ENCODE assay signal across 20 cellular contexts in genomic region chr2:81194581-81194980, GRCh38.
A peak's percentile ranks its signal among the peaks of the same experiment; 100 is the strongest.
DNase-seq lines count a peak whose midpoint lies in the region; FAIRE-seq and TF ChIP-seq lines count a peak whose summit lies in the region.
"Had no signal": no experiment of that assay in that cellular context is flagged by ENCODE, and none has a peak within 500 bp of the region (broad histone marks: within the 10 kb centered on the region; RNA-seq: fewer than 3 reads in every experiment).

No MANE protein-coding gene starts in this region.

- H3K27ac ChIP-seq in kidney (ENCODE audit: low read depth in 2 of 2, low read length in 2 of 2), result no peak overlapping the region
- no peak overlapping the region for H3K27ac ChIP-seq in caudate nucleus (ENCODE audit: low read depth, low read length)

- no peak overlapping the region for H3K4me3 ChIP-seq in kidney (ENCODE audit: low read length in 2 of 2)

- FAIRE-seq in kidney (lab: Jason Lieb, UNC), result no peak
- FAIRE-seq: A204.1, D721Med, G401.6, GM12891, GM19239, H1, HepG2 had no signal

- no peaks in the 10 kb centered on the region for H3K9me3 ChIP-seq in kidney (ENCODE audit: control insufficient read depth in 1 of 2, low read length in 2 of 2)
- H3K9me3 ChIP-seq: BE2C had no signal

- no peak for TF ChIP-seq CTCF in kidney (IDR thresholded peaks at IDR 0.05; ENCODE audit: borderline replicate concordance, extremely low read depth, insufficient read depth)

- no peaks in the 10 kb centered on the region for H3K36me3 ChIP-seq in kidney (ENCODE audit: control insufficient read depth in 1 of 2, insufficient read depth in 2 of 2, low read length in 2 of 2)
- H3K36me3 ChIP-seq: BE2C had no signal

- no peak overlapping the region for H3K9ac ChIP-seq in kidney (ENCODE audit: low read length in 2 of 2)

- H3K4me1 ChIP-seq in kidney (ENCODE audit: control insufficient read depth in 1 of 2, insufficient read depth in 1 of 2, low read depth in 1 of 2, low read length in 2 of 2), result no peaks in the 10 kb centered on the region
- H3K4me1 ChIP-seq: BE2C, Caco-2 had no signal

- peak; percentile 76 for DNase-seq in DMS53 (lab: John Stamatoyannopoulos, UW)
- peak; percentile 28 for DNase-seq in DMS53 treated with DMSO at 0.1 percent for 48 hours (lab: John Stamatoyannopoulos, UW; ENCODE audit: unreplicated experiment)
- peak; percentile 55 for DNase-seq in kidney
- peak; percentile 75 for DNase-seq in posterior vena cava (ENCODE audit: low spot score)
- no peak for DNase-seq in caudate nucleus (lab: John Stamatoyannopoulos, UW)
- no peak for DNase-seq in central memory CD4-positive, alpha-beta T cell
- no peak for DNase-seq in NCI-H2171 treated with DMSO at 0.1 percent for 48 hours (lab: John Stamatoyannopoulos, UW)
- DNase-seq: ACHN; BE2C; C1 segment of cervical spinal cord; Caco-2; CD4-positive, CD25-positive, alpha-beta regulatory T cell; H9 had no signal

- intact Hi-C loops in kidney (cut with DNase I), result no loop called here
- intact Hi-C loops in posterior vena cava (cut with DNase I), result no loop called here

Comparison
In these comparisons a context has a peak if more than half of its experiments do, and no peak if none do; other contexts are left out.
1. DNase-seq: peak in DMS53 (single experiment), DMS53 treated with DMSO at 0.1 percent for 48 hours (single experiment), kidney (single experiment) and posterior vena cava (single experiment); none in caudate nucleus (0 of 61), central memory CD4-positive, alpha-beta T cell (single experiment) and NCI-H2171 treated with DMSO at 0.1 percent for 48 hours (single experiment).